In genomic region chr2:177264539-177265385, GRCh38 we compare ENCODE assay signal across 1 cellular context.
TF ChIP-seq lines count a peak whose summit lies in the region.

NFE2L2 (minus strand) TSS chr2:177264727; CDS start chr2:177264576, 151 bp downstream.

TF ChIP-seq in GM12878, 131 proteins besides CTCF, POLR2A, EP300 and RAD21 (continued from another document and continues in another):
- TF ChIP-seq USF2 (IDR thresholded peaks at IDR 0.05; ENCODE audit: borderline replicate concordance, low read depth, low read length) (no peak), EGR1 (IDR thresholded peaks at IDR 0.05; ENCODE audit: borderline replicate concordance in 1 of 2, low read depth in 2 of 2, low read length in 2 of 2) (peak in 1 of 2 experiments; percentile 99; a peak in 2 of 3 replicates), SMAD1 (IDR thresholded peaks at IDR 0.05; ENCODE audit: low read depth, partially characterized antibody) (peak; percentile 60), E2F8 (IDR thresholded peaks at IDR 0.05; ENCODE audit: low read depth, partially characterized antibody) (peak; percentile 36), ASH2L (IDR thresholded peaks at IDR 0.05; ENCODE audit: borderline replicate concordance, low read depth) (0 out of 2 replicates have a peak, but pooled peaks have one; percentile 55), EED (IDR thresholded peaks at IDR 0.05; ENCODE audit: low read depth) (no peak), MEF2A (IDR thresholded peaks at IDR 0.05; ENCODE audit: insufficient read depth, low read depth, low read length) (peak; percentile 72; the same call in 1 of the 2 replicates), POLR2AphosphoS2 (IDR thresholded peaks at IDR 0.05; ENCODE audit: low read depth, low read length) (peak; percentile 23; the same call in 1 of the 2 replicates), TBL1XR1 (IDR thresholded peaks at IDR 0.05; ENCODE audit: low read depth, low read length) (peak; percentile 69), POLR2AphosphoS5 (IDR thresholded peaks at IDR 0.05; ENCODE audit: low read length) (peak; percentile 73), MTA3 (IDR thresholded peaks at IDR 0.05; ENCODE audit: borderline replicate concordance, low read length) (no peak; the same call in 1 of the 2 replicates), NR2C2 (IDR thresholded peaks at IDR 0.05; ENCODE audit: borderline replicate concordance, control insufficient read depth, insufficient read length, low read depth) (no peak), TARDBP (IDR thresholded peaks at IDR 0.05; ENCODE audit: borderline replicate concordance) (0 out of 2 replicates have a peak, but pooled peaks have one; percentile 64), SIN3A (IDR thresholded peaks at IDR 0.05; ENCODE audit: low read depth, low read length) (peak; percentile 90; the same call in 1 of the 2 replicates), CEBPB (IDR thresholded peaks at IDR 0.05; ENCODE audit: borderline replicate concordance in 1 of 2, low read depth in 2 of 2, low read length in 2 of 2) (peak in 1 of 2 experiments; percentile 72; a peak in 2 of 4 replicates), CREB1 (IDR thresholded peaks at IDR 0.05; ENCODE audit: low read depth) (peak; percentile 87), ZNF592 (IDR thresholded peaks at IDR 0.05) (0 out of 2 replicates have a peak, but pooled peaks have one; percentile 43), YY1 (IDR thresholded peaks at IDR 0.05; ENCODE audit: low read depth, low read length) (no peak), CBX3 (IDR thresholded peaks at IDR 0.05; ENCODE audit: borderline replicate concordance, low read depth) (no peak), RELA (IDR thresholded peaks at IDR 0.05; ENCODE audit: borderline replicate concordance, partially characterized antibody) (peak; percentile 98), CBFB (IDR thresholded peaks at IDR 0.05; ENCODE audit: low read depth) (peak; percentile 83), POU2F2 (IDR thresholded peaks at IDR 0.05; ENCODE audit: borderline replicate concordance, low read depth, low read length) (peak; percentile 24; the same call in 1 of the 3 replicates), GATAD2B (conservative IDR thresholded peaks at IDR 0.05; ENCODE audit: low read depth) (0 out of 2 replicates have a peak, but pooled peaks have one; percentile 64), ZSCAN29 (IDR thresholded peaks at IDR 0.05) (peak; percentile 77), LARP7 (IDR thresholded peaks at IDR 0.05) (peak; percentile 99), MTA2 (IDR thresholded peaks at IDR 0.05; ENCODE audit: low read depth) (peak; percentile 46; the same call in 1 of the 2 replicates), MYB (IDR thresholded peaks at IDR 0.05; ENCODE audit: borderline replicate concordance, low read depth, low read length) (no peak), SRF (IDR thresholded peaks at IDR 0.05; ENCODE audit: low read depth in 2 of 2, low read length in 2 of 2) (peak; percentile 67 to 92; a peak in 3 of 4 replicates), JUND (IDR thresholded peaks at IDR 0.05; ENCODE audit: low read depth, low read length) (0 out of 2 replicates have a peak, but pooled peaks have one; percentile 40), CHD2 (IDR thresholded peaks at IDR 0.05; ENCODE audit: borderline replicate concordance, low read depth, low read length) (peak; percentile 76), RELB (IDR thresholded peaks at IDR 0.05; ENCODE audit: low read depth) (peak; percentile 92), KAT2A (conservative IDR thresholded peaks at IDR 0.05; ENCODE audit: control insufficient read depth, low read depth, low read length) (no peak), HDGF (IDR thresholded peaks at IDR 0.05) (0 out of 2 replicates have a peak, but pooled peaks have one; percentile 49), BHLHE40 (IDR thresholded peaks at IDR 0.05; ENCODE audit: borderline replicate concordance in 1 of 2, low read depth in 2 of 2, low read length in 1 of 2) (peak; percentile 50 to 74; a peak in 2 of 4 replicates)
- TF ChIP-seq, protein P1, sequence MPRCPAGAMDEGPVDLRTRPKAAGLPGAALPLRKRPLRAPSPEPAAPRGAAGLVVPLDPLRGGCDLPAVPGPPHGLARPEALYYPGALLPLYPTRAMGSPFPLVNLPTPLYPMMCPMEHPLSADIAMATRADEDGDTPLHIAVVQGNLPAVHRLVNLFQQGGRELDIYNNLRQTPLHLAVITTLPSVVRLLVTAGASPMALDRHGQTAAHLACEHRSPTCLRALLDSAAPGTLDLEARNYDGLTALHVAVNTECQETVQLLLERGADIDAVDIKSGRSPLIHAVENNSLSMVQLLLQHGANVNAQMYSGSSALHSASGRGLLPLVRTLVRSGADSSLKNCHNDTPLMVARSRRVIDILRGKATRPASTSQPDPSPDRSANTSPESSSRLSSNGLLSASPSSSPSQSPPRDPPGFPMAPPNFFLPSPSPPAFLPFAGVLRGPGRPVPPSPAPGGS (IDR thresholded peaks at IDR 0.05; ENCODE audit: borderline replicate concordance, insufficient read depth, low read depth, low read length, poor library complexity, severe bottlenecking) = peak; percentile 53
- TF ChIP-seq, protein P2, sequence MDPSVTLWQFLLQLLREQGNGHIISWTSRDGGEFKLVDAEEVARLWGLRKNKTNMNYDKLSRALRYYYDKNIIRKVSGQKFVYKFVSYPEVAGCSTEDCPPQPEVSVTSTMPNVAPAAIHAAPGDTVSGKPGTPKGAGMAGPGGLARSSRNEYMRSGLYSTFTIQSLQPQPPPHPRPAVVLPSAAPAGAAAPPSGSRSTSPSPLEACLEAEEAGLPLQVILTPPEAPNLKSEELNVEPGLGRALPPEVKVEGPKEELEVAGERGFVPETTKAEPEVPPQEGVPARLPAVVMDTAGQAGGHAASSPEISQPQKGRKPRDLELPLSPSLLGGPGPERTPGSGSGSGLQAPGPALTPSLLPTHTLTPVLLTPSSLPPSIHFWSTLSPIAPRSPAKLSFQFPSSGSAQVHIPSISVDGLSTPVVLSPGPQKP (IDR thresholded peaks at IDR 0.05; ENCODE audit: low read depth, low read length) = peak; percentile 56
- TF ChIP-seq, protein P3, sequence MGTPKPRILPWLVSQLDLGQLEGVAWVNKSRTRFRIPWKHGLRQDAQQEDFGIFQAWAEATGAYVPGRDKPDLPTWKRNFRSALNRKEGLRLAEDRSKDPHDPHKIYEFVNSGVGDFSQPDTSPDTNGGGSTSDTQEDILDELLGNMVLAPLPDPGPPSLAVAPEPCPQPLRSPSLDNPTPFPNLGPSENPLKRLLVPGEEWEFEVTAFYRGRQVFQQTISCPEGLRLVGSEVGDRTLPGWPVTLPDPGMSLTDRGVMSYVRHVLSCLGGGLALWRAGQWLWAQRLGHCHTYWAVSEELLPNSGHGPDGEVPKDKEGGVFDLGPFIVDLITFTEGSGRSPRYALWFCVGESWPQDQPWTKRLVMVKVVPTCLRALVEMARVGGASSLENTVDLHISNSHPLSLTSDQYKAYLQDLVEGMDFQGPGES (IDR thresholded peaks at IDR 0.05) = 0 out of 2 replicates have a peak, but pooled peaks have one; percentile 17
- TF ChIP-seq, protein P4, sequence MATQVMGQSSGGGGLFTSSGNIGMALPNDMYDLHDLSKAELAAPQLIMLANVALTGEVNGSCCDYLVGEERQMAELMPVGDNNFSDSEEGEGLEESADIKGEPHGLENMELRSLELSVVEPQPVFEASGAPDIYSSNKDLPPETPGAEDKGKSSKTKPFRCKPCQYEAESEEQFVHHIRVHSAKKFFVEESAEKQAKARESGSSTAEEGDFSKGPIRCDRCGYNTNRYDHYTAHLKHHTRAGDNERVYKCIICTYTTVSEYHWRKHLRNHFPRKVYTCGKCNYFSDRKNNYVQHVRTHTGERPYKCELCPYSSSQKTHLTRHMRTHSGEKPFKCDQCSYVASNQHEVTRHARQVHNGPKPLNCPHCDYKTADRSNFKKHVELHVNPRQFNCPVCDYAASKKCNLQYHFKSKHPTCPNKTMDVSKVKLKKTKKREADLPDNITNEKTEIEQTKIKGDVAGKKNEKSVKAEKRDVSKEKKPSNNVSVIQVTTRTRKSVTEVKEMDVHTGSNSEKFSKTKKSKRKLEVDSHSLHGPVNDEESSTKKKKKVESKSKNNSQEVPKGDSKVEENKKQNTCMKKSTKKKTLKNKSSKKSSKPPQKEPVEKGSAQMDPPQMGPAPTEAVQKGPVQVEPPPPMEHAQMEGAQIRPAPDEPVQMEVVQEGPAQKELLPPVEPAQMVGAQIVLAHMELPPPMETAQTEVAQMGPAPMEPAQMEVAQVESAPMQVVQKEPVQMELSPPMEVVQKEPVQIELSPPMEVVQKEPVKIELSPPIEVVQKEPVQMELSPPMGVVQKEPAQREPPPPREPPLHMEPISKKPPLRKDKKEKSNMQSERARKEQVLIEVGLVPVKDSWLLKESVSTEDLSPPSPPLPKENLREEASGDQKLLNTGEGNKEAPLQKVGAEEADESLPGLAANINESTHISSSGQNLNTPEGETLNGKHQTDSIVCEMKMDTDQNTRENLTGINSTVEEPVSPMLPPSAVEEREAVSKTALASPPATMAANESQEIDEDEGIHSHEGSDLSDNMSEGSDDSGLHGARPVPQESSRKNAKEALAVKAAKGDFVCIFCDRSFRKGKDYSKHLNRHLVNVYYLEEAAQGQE (IDR thresholded peaks at IDR 0.05; ENCODE audit: low read depth, low read length) = peak; percentile 37; the same call in 1 of the 2 replicates
